ENCODE assay signal across 18 cellular contexts in genomic region chr4:111323496-111323895, GRCh38.
DNase-seq lines count a peak whose midpoint lies in the region; ATAC-seq and TF ChIP-seq lines count a peak whose summit lies in the region.
"Had no signal": no experiment of that assay in that cellular context is flagged by ENCODE, and none has a peak within 500 bp of the region (broad histone marks: within the 10 kb centered on the region; RNA-seq: fewer than 3 reads in every experiment).

No MANE protein-coding gene starts in this region.

- in situ Hi-C loops in astrocyte of the spinal cord (cut with HindIII; ENCODE audit: low sequenced_read_pairs), result no loop called here

- POLR2A ChIA-PET in activated CD8-positive, alpha-beta T cell treated with anti-CD3 and anti-CD28 coated beads, Interleukin-2, amount 10 ng/mL, durations not matched to agents 7 days and 5 days (lab: Charles Lee), result no interaction called here

- peak overlapping the region; percentile 73 for H3K27ac ChIP-seq in ACC112 (ENCODE audit: low read depth, low read length)
- no peak overlapping the region for H3K27ac ChIP-seq in uterus
- no peak overlapping the region for H3K27ac ChIP-seq in ovary
- H3K27ac ChIP-seq: A549, neutrophil, tibial nerve had no signal

- TF ChIP-seq POLR2A in uterus (IDR thresholded peaks at IDR 0.05) (no peak), ovary (IDR thresholded peaks at IDR 0.05) (no peak)

- H3K4me3 Mint-ChIP-seq in HFFc6, result peak overlapping the region; percentile 80
- H3K4me3 Mint-ChIP-seq in activated CD8-positive, alpha-beta T cell treated with anti-CD3 and anti-CD28 coated beads, Interleukin-2, amount 10 ng/mL, durations not matched to agents 7 days and 5 days, result no peak overlapping the region

- peak overlapping the region; percentile 62 for H3K27ac Mint-ChIP-seq in HFFc6
- H3K27ac Mint-ChIP-seq in activated CD8-positive, alpha-beta T cell treated with anti-CD3 and anti-CD28 coated beads, Interleukin-2, amount 10 ng/mL, durations not matched to agents 7 days and 5 days, result no peak overlapping the region

- H3K27me3 ChIP-seq in ACC112 (ENCODE audit: insufficient read depth, low read length) (no peaks in the 10 kb centered on the region), kidney epithelial cell (ENCODE audit: control insufficient read depth, insufficient read depth, low read length) (no peaks in the 10 kb centered on the region), uterus (no peaks in the 10 kb centered on the region), ovary (no peaks in the 10 kb centered on the region)
- H3K27me3 ChIP-seq: neutrophil, tibial nerve had no signal

- H3K79me2 ChIP-seq in ACC112 (ENCODE audit: control insufficient read depth, insufficient read depth, low read length, unreplicated experiment), result no peaks in the 10 kb centered on the region

- no peak for ATAC-seq in HG02678 (IDR thresholded peaks at IDR 0.05; ENCODE audit: unreplicated experiment)
- no peak for ATAC-seq in activated CD8-positive, alpha-beta T cell treated with anti-CD3 and anti-CD28 coated beads, Interleukin-2, amount 10 ng/mL, durations not matched to agents 7 days and 5 days
- ATAC-seq: A549, K562 had no signal

- DNase-seq in HFFc6 (peak; percentile 65), astrocyte of the spinal cord (ENCODE audit: low read depth, low spot score) (peak; percentile 66), kidney epithelial cell (ENCODE audit: low read depth) (peak; percentile 51), uterus (no peak), ovary (no peak)
- DNase-seq in activated CD8-positive, alpha-beta T cell treated with anti-CD3 and anti-CD28 coated beads, Interleukin-2, amount 10 ng/mL, durations not matched to agents 7 days and 5 days, result no peak
- DNase-seq: activated CD4-positive, alpha-beta T cell treated with anti-CD3 and anti-CD28 coated beads, Interleukin-2, amount 50 U/mL, for 48 hours; activated effector memory CD4-positive, alpha-beta T cell treated with anti-CD3 and anti-CD28 coated beads, Interleukin-2, amount 50 U/mL, for 16 hours; central memory CD4-positive, alpha-beta T cell; DMS153; NCI-H146; NCI-H510A treated with DMSO at 0.1 percent for 48 hours had no signal

- no peaks in the 10 kb centered on the region; the same call in 1 of the 2 replicates for H3K27me3 Mint-ChIP-seq in HFFc6 (ENCODE audit: insufficient read depth)
- H3K27me3 Mint-ChIP-seq in activated CD8-positive, alpha-beta T cell treated with anti-CD3 and anti-CD28 coated beads, Interleukin-2, amount 10 ng/mL, durations not matched to agents 7 days and 5 days (ENCODE audit: low read depth), result no peaks in the 10 kb centered on the region

- no peak for TF ChIP-seq EP300 in ovary (IDR thresholded peaks at IDR 0.05)

- peak overlapping the region; percentile 79 for H2AFZ ChIP-seq in ACC112 (ENCODE audit: low read length, unreplicated experiment)

- peaks cover 51% of the 10 kb centered on the region for H3K4me1 Mint-ChIP-seq in HFFc6 (ENCODE audit: low read depth)
- H3K4me1 Mint-ChIP-seq in activated CD8-positive, alpha-beta T cell treated with anti-CD3 and anti-CD28 coated beads, Interleukin-2, amount 10 ng/mL, durations not matched to agents 7 days and 5 days (ENCODE audit: low read depth), result no peaks in the 10 kb centered on the region

- WGBS in ovary, 3 donors, result 45 to 59% (median 52%) methylated on average over 6 of the region's 6 CpGs

- H3K4me1 ChIP-seq in ACC112 (ENCODE audit: control insufficient read depth, insufficient read depth, low read length, unreplicated experiment), result peaks cover 21% of the 10 kb centered on the region
- no peaks in the 10 kb centered on the region for H3K4me1 ChIP-seq in uterus
- no peaks in the 10 kb centered on the region for H3K4me1 ChIP-seq in ovary (ENCODE audit: insufficient read depth)
- H3K4me1 ChIP-seq: A549 had no signal

- TF ChIP-seq CTCF in HFFc6 (IDR thresholded peaks at IDR 0.05) (no peak), astrocyte of the spinal cord (IDR thresholded peaks at IDR 0.05; ENCODE audit: low read depth, low read length) (no peak), kidney epithelial cell (IDR thresholded peaks at IDR 0.05; ENCODE audit: insufficient read depth, low read length, poor library complexity, severe bottlenecking) (no peak), uterus (IDR thresholded peaks at IDR 0.05) (no peak), ovary (IDR thresholded peaks at IDR 0.05) (no peak)

- CTCF ChIA-PET in activated CD8-positive, alpha-beta T cell treated with anti-CD3 and anti-CD28 coated beads, Interleukin-2, amount 10 ng/mL, durations not matched to agents 7 days and 5 days (lab: Charles Lee), result no interaction called here

- no peaks in the 10 kb centered on the region for H3K9me3 Mint-ChIP-seq in HFFc6
- H3K9me3 Mint-ChIP-seq in activated CD8-positive, alpha-beta T cell treated with anti-CD3 and anti-CD28 coated beads, Interleukin-2, amount 10 ng/mL, durations not matched to agents 7 days and 5 days (ENCODE audit: insufficient read depth), result no peaks in the 10 kb centered on the region

- no peaks in the 10 kb centered on the region for H3K36me3 ChIP-seq in ACC112 (ENCODE audit: insufficient read depth, low read length)
- no peaks in the 10 kb centered on the region for H3K36me3 ChIP-seq in kidney epithelial cell (ENCODE audit: control insufficient read depth, insufficient read depth, low read length)
- H3K36me3 ChIP-seq in uterus, result no peaks in the 10 kb centered on the region
- no peaks in the 10 kb centered on the region for H3K36me3 ChIP-seq in ovary
- H3K36me3 ChIP-seq: neutrophil, tibial nerve had no signal

- intact Hi-C loops in uterus (cut with DNase I; ENCODE audit: low total_unique reads), result no loop called here
- intact Hi-C loops in ovary (cut with DNase I), result no loop called here

- H3K4me3 ChIP-seq in ACC112 (ENCODE audit: low read depth, low read length) (peak overlapping the region; percentile 62), astrocyte of the spinal cord (ENCODE audit: low read depth, low read length) (no peak overlapping the region), kidney epithelial cell (ENCODE audit: low read depth, low read length) (no peak overlapping the region), uterus (no peak overlapping the region), ovary (no peak overlapping the region)
- H3K4me3 ChIP-seq: A549, K562, tibial nerve had no signal

- no peaks in the 10 kb centered on the region for H3K36me3 Mint-ChIP-seq in HFFc6 (ENCODE audit: low read depth)
- H3K36me3 Mint-ChIP-seq in activated CD8-positive, alpha-beta T cell treated with anti-CD3 and anti-CD28 coated beads, Interleukin-2, amount 10 ng/mL, durations not matched to agents 7 days and 5 days (ENCODE audit: low read depth), result no peaks in the 10 kb centered on the region

- H3K9me3 ChIP-seq in uterus (no peaks in the 10 kb centered on the region), ovary (no peaks in the 10 kb centered on the region)
- H3K9me3 ChIP-seq: A549, neutrophil, tibial nerve had no signal

Comparison
In these comparisons a context has a peak if more than half of its experiments do, and no peak if none do; other contexts are left out.
1. DNase-seq: peak in HFFc6 (single experiment), astrocyte of the spinal cord (single experiment) and kidney epithelial cell (single experiment); none in activated CD8-positive, alpha-beta T cell treated with anti-CD3 and anti-CD28 coated beads, Interleukin-2, amount 10 ng/mL, durations not matched to agents 7 days and 5 days (single experiment), uterus (0 of 2) and ovary (0 of 5).